Comparison of ENCODE assay signal across 1 cellular context in genomic region chr5:10552183-10553143, GRCh38.
TF ChIP-seq lines count a peak whose summit lies in the region.

No MANE protein-coding gene starts in this region.

TF ChIP-seq in K562, 482 proteins besides CTCF, POLR2A, EP300 and RAD21 (continued from another document):
- TF ChIP-seq TCF15 (CRISPR knock-in tag; IDR thresholded peaks at IDR 0.05) = no peak
- TF ChIP-seq ZNF740 (CRISPR knock-in tag; IDR thresholded peaks at IDR 0.05) = no peak
- TF ChIP-seq ZNF740 (tag; IDR thresholded peaks at IDR 0.05) = no peak
- TF ChIP-seq KLF1 (tag; IDR thresholded peaks at IDR 0.05) = 0 out of 2 replicates have a peak, but pooled peaks have one; percentile 30
- TF ChIP-seq GTF2F1 (IDR thresholded peaks at IDR 0.05; ENCODE audit: low read depth, low read length) = no peak
- TF ChIP-seq USF1 (CRISPR knock-in tag; IDR thresholded peaks at IDR 0.05) = 0 out of 2 replicates have a peak, but pooled peaks have one; percentile 28
- TF ChIP-seq YY1 (IDR thresholded peaks at IDR 0.05; ENCODE audit: borderline replicate concordance in 1 of 3, control insufficient read depth in 1 of 3, extremely low read depth in 1 of 3, insufficient read depth in 3 of 3, insufficient read length in 1 of 3, insufficient replicate concordance in 2 of 3, low read depth in 1 of 3, low read length in 2 of 3) = no peak
- no peak for TF ChIP-seq EHMT2 (IDR thresholded peaks at IDR 0.05)
